Comparison of ENCODE assay signal across 8 cellular contexts in the genomic region with DNA sequence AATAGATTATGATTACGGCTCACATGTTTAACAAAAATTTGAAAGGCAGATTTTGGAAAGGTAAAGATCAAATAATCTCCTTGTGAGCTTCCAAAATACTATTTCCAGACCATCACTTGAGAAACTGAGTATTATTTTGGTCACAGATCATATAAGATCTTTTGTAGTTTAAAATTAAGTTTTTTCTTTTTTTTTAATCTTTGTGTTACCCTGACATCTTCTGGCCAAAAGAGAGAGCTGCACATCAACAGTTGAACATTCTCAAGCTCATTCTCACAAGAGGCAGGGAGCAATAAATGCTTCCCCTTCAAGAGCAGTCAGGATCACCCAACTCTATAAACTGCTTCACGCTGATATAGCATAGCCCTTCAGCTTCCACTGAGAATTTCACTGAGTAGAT. TPM values are rescaled to one million over a fixed set of nuclear protein-coding genes. Genes with fewer than 3 reads are reported as not detected.
DNase-seq lines count a peak whose midpoint lies in the region; ATAC-seq and TF ChIP-seq lines count a peak whose summit lies in the region.

No MANE protein-coding gene starts in this region.

- TF ChIP-seq CTCF in coronary artery (IDR thresholded peaks at IDR 0.05), result peak; percentile 33

- no peaks in the 10 kb centered on the region for H3K9me3 ChIP-seq in Karpas-422 (ENCODE audit: low read length)

- H3K27ac ChIP-seq in Karpas-422 (ENCODE audit: low read length), result no peak overlapping the region
- H3K27ac ChIP-seq in coronary artery, result no peak overlapping the region

- ATAC-seq in HG03439 (IDR thresholded peaks at IDR 0.05; ENCODE audit: unreplicated experiment), result no peak
- ATAC-seq in HG02884 (IDR thresholded peaks at IDR 0.05; ENCODE audit: unreplicated experiment), result no peak
- ATAC-seq in GM19023 (IDR thresholded peaks at IDR 0.05; ENCODE audit: unreplicated experiment), result no peak

- H3K4me2 ChIP-seq in Karpas-422 (ENCODE audit: low read depth, low read length, poor library complexity, severe bottlenecking), result no peak overlapping the region

- H2AFZ ChIP-seq in Karpas-422 (ENCODE audit: low read length), result no peak overlapping the region

- no peaks in the 10 kb centered on the region for H3K79me2 ChIP-seq in Karpas-422 (ENCODE audit: low read length)

- H3K36me3 ChIP-seq in Karpas-422 (ENCODE audit: insufficient read depth, low read length), result peaks cover 26% of the 10 kb centered on the region; the same call in 1 of the 2 replicates

- H3K4me3 ChIP-seq in Karpas-422 (ENCODE audit: low read length) (no peak overlapping the region), coronary artery (no peak overlapping the region)

- no peaks in the 10 kb centered on the region for H4K20me1 ChIP-seq in Karpas-422 (ENCODE audit: insufficient read depth, low read depth, low read length)

- DNase-seq in SKM-1 treated with dmso at 0.1 percent for 144 hours (lab: John Stamatoyannopoulos, UW; ENCODE audit: unreplicated experiment) (peak; percentile 23), SKM-1 (lab: John Stamatoyannopoulos, UW; ENCODE audit: unreplicated experiment) (no peak), Karpas-422 (peak; percentile 67), coronary artery (ENCODE audit: low spot score) (no peak), pons (ENCODE audit: low spot score) (peak; percentile 47)

- no peaks in the 10 kb centered on the region for H3K9me2 ChIP-seq in Karpas-422 (replicated peaks; ENCODE audit: insufficient read depth, low read length)

- H3K27me3 ChIP-seq in Karpas-422 (ENCODE audit: low read length), result no peaks in the 10 kb centered on the region

- H3K4me1 ChIP-seq in Karpas-422 (ENCODE audit: low read length), result no peaks in the 10 kb centered on the region

- no peak overlapping the region for H3K9ac ChIP-seq in Karpas-422 (ENCODE audit: low read length)

RNA-seq across cellular contexts. Expression of a gene that starts 15.9 kb away (rescaled TPM):
- 21.1 and 44.4 TPM in 2 replicates for total RNA-seq in Karpas-422 (2014; rRNA removed; shearing (Covaris generic); ENCODE audit: low replicate concordance)

RNA-seq across cellular contexts. Expression of a gene that starts 43.1 kb away (rescaled TPM):
- total RNA-seq in Karpas-422 (2014; rRNA removed; shearing (Covaris generic); ENCODE audit: low replicate concordance), result not detected in 2 replicates

Comparison
In these comparisons a context has a peak if more than half of its experiments do, and no peak if none do; other contexts are left out.
1. DNase-seq: peak in SKM-1 treated with dmso at 0.1 percent for 144 hours (single experiment), Karpas-422 (single experiment) and pons (single experiment); none in SKM-1 (single experiment) and coronary artery (single experiment).